Comparison of ENCODE assay signal across 24 cellular contexts in genomic region chr20:34751453-34751852, GRCh38.
"Had no signal": no experiment of that assay in that cellular context is flagged by ENCODE, and none has a peak within 500 bp of the region (broad histone marks: within the 10 kb centered on the region; RNA-seq: fewer than 3 reads in every experiment).

No MANE protein-coding gene starts in this region.

- H3K27me3 ChIP-seq: esophagus squamous epithelium, sigmoid colon, spleen, testis, tibial artery had no signal

- H3K4me3 Mint-ChIP-seq: memory B cell; naive thymus-derived CD4-positive, alpha-beta T cell; nephron progenitor cell; stimulated activated memory B cell treated with anti-CD40 and anti-IgM and Interleukin-4, amounts not matched to agents 10 μg/mL and 1 μg/mL and 100 μg/mL, for 72 hours; type B pancreatic cell had no signal

- H3K4me3 ChIP-seq: coronary artery, esophagus squamous epithelium, lung, prostate gland, sigmoid colon, skin epidermis, spleen, testis, tibial artery had no signal

- H3K9me3 Mint-ChIP-seq: memory B cell; naive thymus-derived CD4-positive, alpha-beta T cell; nephron progenitor cell; stimulated activated memory B cell treated with anti-CD40 and anti-IgM and Interleukin-4, amounts not matched to agents 10 μg/mL and 1 μg/mL and 100 μg/mL, for 72 hours; type B pancreatic cell had no signal

- ATAC-seq: left lobe of liver; naive thymus-derived CD4-positive, alpha-beta T cell; right cardiac atrium; stimulated activated memory B cell treated with anti-CD40 and anti-IgM and Interleukin-4, amounts not matched to agents 10 μg/mL and 1 μg/mL and 100 μg/mL, for 72 hours; stimulated activated naive CD8-positive, alpha-beta T cell treated with anti-CD3 and anti-CD28 coated beads, Interleukin-15, Interleukin-2, amounts not matched to agents 100 U/mL and 50 U/mL, for 24 hours had no signal

- H3K4me1 Mint-ChIP-seq: memory B cell had no signal

- H3K27me3 Mint-ChIP-seq: memory B cell; naive thymus-derived CD4-positive, alpha-beta T cell; stimulated activated memory B cell treated with anti-CD40 and anti-IgM and Interleukin-4, amounts not matched to agents 10 μg/mL and 1 μg/mL and 100 μg/mL, for 72 hours; type B pancreatic cell had no signal

- H3K27ac ChIP-seq: coronary artery, esophagus squamous epithelium, prostate gland, sigmoid colon, skin epidermis, spleen, testis, tibial artery had no signal

- H3K4me1 ChIP-seq: prostate gland, sigmoid colon, spleen, tibial artery had no signal

- DNase-seq: dermis blood vessel endothelial cell; effector memory CD4-positive, alpha-beta T cell; erythroblast; esophagus squamous epithelium; kidney; naive thymus-derived CD4-positive, alpha-beta T cell; nephron progenitor cell; nucleus accumbens; right cardiac atrium; sigmoid colon; spleen; stimulated activated CD4-positive, alpha-beta T cell treated with anti-CD3 and anti-CD28 coated beads, Interleukin-4, amount 100 ng/mL, for 4 hours; stimulated activated naive CD8-positive, alpha-beta T cell treated with anti-CD3 and anti-CD28 coated beads, Interleukin-15, Interleukin-2, amounts not matched to agents 100 U/mL and 50 U/mL, for 24 hours; substantia nigra; testis; tibial artery had no signal

- H3K27ac Mint-ChIP-seq: memory B cell; stimulated activated memory B cell treated with anti-CD40 and anti-IgM and Interleukin-4, amounts not matched to agents 10 μg/mL and 1 μg/mL and 100 μg/mL, for 72 hours; type B pancreatic cell had no signal

- H3K9me3 ChIP-seq: esophagus squamous epithelium, prostate gland, sigmoid colon, spleen, testis, tibial artery had no signal
